In genomic region chr11:107851704-107852315, GRCh38 we compare ENCODE assay signal across 24 cellular contexts. TPM values are rescaled to one million over a fixed set of nuclear protein-coding genes. Genes with fewer than 3 reads are reported as not detected.
DNase-seq lines count a peak whose midpoint lies in the region; ATAC-seq and TF ChIP-seq lines count a peak whose summit lies in the region.
"Had no signal": no experiment of that assay in that cellular context is flagged by ENCODE, and none has a peak within 500 bp of the region (broad histone marks: within the 10 kb centered on the region; RNA-seq: fewer than 3 reads in every experiment).

No MANE protein-coding gene starts in this region.

- 46 to 80% methylated on average over 1 to 4 of the region's 4 CpGs for WGBS in transverse colon (ENCODE audit: low coverage in 1 of 2), 2 donors

- TF ChIP-seq EP300 in transverse colon (IDR thresholded peaks at IDR 0.05; ENCODE audit: low read depth): no peak

- H3K4me1 ChIP-seq in HEK293 (ENCODE audit: control insufficient read depth, insufficient read depth, low read length): no peaks in the 10 kb centered on the region; the same call in 1 of the 2 replicates
- peaks cover 49% of the 10 kb centered on the region for H3K4me1 ChIP-seq in Panc1 (ENCODE audit: control insufficient read depth, insufficient read depth, low read length)
- peaks cover 0 to 23% (median 7%) of the 10 kb centered on the region in 4 donors for H3K4me1 ChIP-seq in transverse colon

- POLR2A ChIA-PET in HEK293 (lab: Yijun Ruan, JAX): no interaction called here
- POLR2A ChIA-PET in Panc1 (lab: Charles Lee): no interaction called here
- POLR2A ChIA-PET in activated CD4-positive, alpha-beta memory T cell treated with anti-CD3 and anti-CD28 coated beads for 36 hours (lab: Charles Lee): no interaction called here

- H3K27me3 Mint-ChIP-seq in activated CD4-positive, alpha-beta memory T cell treated with anti-CD3 and anti-CD28 coated beads for 36 hours: no peaks in the 10 kb centered on the region
- H3K27me3 Mint-ChIP-seq: CD4-positive, alpha-beta memory T cell had no signal

- TF ChIP-seq CTCF in HEK293 (tag by site-specific recombination; IDR thresholded peaks at IDR 0.05) (no peak), Panc1 (IDR thresholded peaks at IDR 0.05) (no peak), transverse colon (IDR thresholded peaks at IDR 0.05) (no peak)

- H3K27me3 ChIP-seq in Panc1 (ENCODE audit: control insufficient read depth, insufficient read depth, low read length) (no peaks in the 10 kb centered on the region), transverse colon (no peaks in the 10 kb centered on the region)

- ATAC-seq in Panc1 (no peak), left colon (peak; percentile 89), GM19397 (IDR thresholded peaks at IDR 0.05; ENCODE audit: unreplicated experiment) (no peak), HG02852 (IDR thresholded peaks at IDR 0.05; ENCODE audit: unreplicated experiment) (no peak)
- ATAC-seq: PC-3 had no signal

- H3K36me3 Mint-ChIP-seq in activated CD4-positive, alpha-beta memory T cell treated with anti-CD3 and anti-CD28 coated beads for 36 hours: peaks cover 6% of the 10 kb centered on the region

- in situ Hi-C loops in Panc1 (cut with HindIII; ENCODE audit: low pct_unique_long_range_greater_than_20kb, low sequenced_read_pairs): no loop called here
- in situ Hi-C loops in transverse colon (cut with MboI; ENCODE audit: low pct_ligation_motif_present in 1 of 4, low pct_unique_long_range_greater_than_20kb in 1 of 4, low sequenced_read_pairs in 3 of 4): no loop called here

- peaks cover 38% of the 10 kb centered on the region for H3K4me1 Mint-ChIP-seq in activated CD4-positive, alpha-beta memory T cell treated with anti-CD3 and anti-CD28 coated beads for 36 hours (ENCODE audit: low read depth)

- no peaks in the 10 kb centered on the region for H3K9me3 ChIP-seq in HEK293 (ENCODE audit: control insufficient read depth, insufficient read depth, low read depth, low read length)
- H3K9me3 ChIP-seq in Panc1 (ENCODE audit: control insufficient read depth, insufficient read depth, low read depth, low read length): no peaks in the 10 kb centered on the region
- no peaks in the 10 kb centered on the region for H3K9me3 ChIP-seq in transverse colon

- no peak overlapping the region for H3K4me3 Mint-ChIP-seq in activated CD4-positive, alpha-beta memory T cell treated with anti-CD3 and anti-CD28 coated beads for 36 hours
- H3K4me3 Mint-ChIP-seq: CD4-positive, alpha-beta memory T cell had no signal

- TF ChIP-seq POLR2A in transverse colon (IDR thresholded peaks at IDR 0.05): no peak

- H3K27ac ChIP-seq in HEK293 (ENCODE audit: extremely low read depth, low read depth, low read length) (no peak overlapping the region), Panc1 (ENCODE audit: low read length) (peak overlapping the region; percentile 44), transverse colon (peak overlapping the region; percentile 70 to 77 (median 74))

- H3K27ac Mint-ChIP-seq in activated CD4-positive, alpha-beta memory T cell treated with anti-CD3 and anti-CD28 coated beads for 36 hours: no peak overlapping the region

- H3K9me3 Mint-ChIP-seq in activated CD4-positive, alpha-beta memory T cell treated with anti-CD3 and anti-CD28 coated beads for 36 hours: no peaks in the 10 kb centered on the region
- H3K9me3 Mint-ChIP-seq: CD4-positive, alpha-beta memory T cell had no signal

- CTCF ChIA-PET in HEK293 (lab: Yijun Ruan, JAX) (no interaction called here), Panc1 (lab: Charles Lee) (interaction anchor here (0.6 to 0.7 kb wide), 2 partner anchors 50 to 98 kb away, joined by 3 to 9 read pairs; no protein-coding TSS in a partner anchor)
- CTCF ChIA-PET in activated CD4-positive, alpha-beta memory T cell treated with anti-CD3 and anti-CD28 coated beads for 36 hours (lab: Charles Lee): interaction anchor here (0.8 kb wide), 1 partner anchor 111 kb away, joined by 3 read pairs; no protein-coding TSS in a partner anchor

- H3K36me3 ChIP-seq in HEK293 (ENCODE audit: control insufficient read depth in 2 of 2, insufficient read depth in 1 of 2, low read length in 2 of 2): no peaks in the 10 kb centered on the region
- no peaks in the 10 kb centered on the region for H3K36me3 ChIP-seq in Panc1 (ENCODE audit: control insufficient read depth, insufficient read depth, low read length)
- no peaks in the 10 kb centered on the region for H3K36me3 ChIP-seq in transverse colon

- H3K4me3 ChIP-seq in HEK293 (ENCODE audit: low read depth, low read length) (no peak overlapping the region), Panc1 (ENCODE audit: low read depth in 2 of 2, low read length in 2 of 2) (no peak overlapping the region), transverse colon (no peak overlapping the region)

- BruUV-seq in Panc1 (replicated peaks; lab: Mats Ljungman, UMichigan): no TSS peak

- DNase-seq in Panc1 (ENCODE audit: low read depth, low spot score) (no peak), left colon (peak; percentile 54 to 69), transverse colon (peak; percentile 67)
- no peak for DNase-seq in activated CD4-positive, alpha-beta memory T cell treated with anti-CD3 and anti-CD28 coated beads for 36 hours
- DNase-seq: C1 segment of cervical spinal cord; CD4-positive, alpha-beta memory T cell; COR-L47; DMS53; GOT3; HCEC 1CT; KG1; NCI-H1048; NCI-H1417 treated with DMSO at 0.1 percent for 48 hours; NCI-H187; NCI-H446; NCI-H524 treated with DMSO at 0.1 percent for 48 hours; NCI-H774; PC-3; RPMI8226; SHP77; T-helper 1 cell had no signal

- intact Hi-C loops in Panc1 (cut with micrococcal nuclease; ENCODE audit: unreplicated experiment): no loop called here
- intact Hi-C loops in left colon (cut with DNase I, micrococcal nuclease): no loop called here
- intact Hi-C loops in transverse colon (cut with DNase I; ENCODE audit: low total_unique reads): no loop called here
- intact Hi-C loops in activated CD4-positive, alpha-beta memory T cell treated with anti-CD3 and anti-CD28 coated beads for 36 hours (cut with micrococcal nuclease): no loop called here

TF ChIP-seq in HEK293, 187 proteins besides CTCF, POLR2A, EP300 and RAD21:
- TF ChIP-seq WT1 (tag by site-specific recombination; IDR thresholded peaks at IDR 0.05): no peak
- no peak for TF ChIP-seq GLI4 (tag by site-specific recombination; IDR thresholded peaks at IDR 0.05)
- no peak for TF ChIP-seq ZNF302 (tag by site-specific recombination; IDR thresholded peaks at IDR 0.05; ENCODE audit: low read depth)
- TF ChIP-seq HOXA7 (CRISPR knock-in tag; IDR thresholded peaks at IDR 0.05; ENCODE audit: borderline replicate concordance): no peak
- peak; percentile 50; the same call in 1 of the 2 replicates for TF ChIP-seq SCRT2 (tag by site-specific recombination; IDR thresholded peaks at IDR 0.05)

RNA-seq across cellular contexts. Expression of gene SLC35F2, which starts 6.8 kb away (rescaled TPM):
- total RNA-seq in Panc1 (2021; ENCODE audit: unreplicated experiment) (89.4 TPM), left colon (10 to 100 TPM; 32.9 to 33.2 TPM), transverse colon (10 to 100 TPM in 3 of 4 donors, 1 to 10 TPM in 1; 2.2 to 29.2 (median 18.8) TPM)
- 63.3 TPM for polyA plus RNA-seq in Panc1 (2012; ENCODE audit: insufficient read length)
- total RNA-seq in activated CD4-positive, alpha-beta memory T cell treated with anti-CD3 and anti-CD28 coated beads for 36 hours: 10 to 100 TPM; 22.8 to 24.5 TPM

Comparison
In these comparisons a context has a peak if more than half of its experiments do, and no peak if none do; other contexts are left out.
1. DNase-seq: peak in left colon (2 of 2) and transverse colon (single experiment); none in Panc1 (single experiment) and activated CD4-positive, alpha-beta memory T cell treated with anti-CD3 and anti-CD28 coated beads for 36 hours (single experiment).